Comparison of ENCODE assay signal across 8 cellular contexts in genomic region chr6:122614303-122614702, GRCh38. TPM values are rescaled to one million over a fixed set of nuclear protein-coding genes. Genes with fewer than 3 reads are reported as not detected.
"Had no signal": no experiment of that assay in that cellular context is flagged by ENCODE, and none has a peak within 500 bp of the region (broad histone marks: within the 10 kb centered on the region; RNA-seq: fewer than 3 reads in every experiment).

No MANE protein-coding gene starts in this region.

- H3K4me3 Mint-ChIP-seq: H9, HFFc6 had no signal

- H3K27ac Mint-ChIP-seq: H9, HFFc6 had no signal

- H3K4me3 ChIP-seq: GM23248, K562 had no signal

- DNase-seq: GM23248, GOT3, H9, HCEC 1CT, HFFc6, IMR-90, KG1 had no signal

- H3K9me3 Mint-ChIP-seq: H9, HFFc6 had no signal

- ATAC-seq: K562 had no signal

RNA-seq across cellular contexts. Expression of gene PKIB, which starts 4.1 kb away (rescaled TPM):
- total RNA-seq: GM23248 had no signal
